15 cellular contexts compared by ENCODE assay signal in the genomic region with DNA sequence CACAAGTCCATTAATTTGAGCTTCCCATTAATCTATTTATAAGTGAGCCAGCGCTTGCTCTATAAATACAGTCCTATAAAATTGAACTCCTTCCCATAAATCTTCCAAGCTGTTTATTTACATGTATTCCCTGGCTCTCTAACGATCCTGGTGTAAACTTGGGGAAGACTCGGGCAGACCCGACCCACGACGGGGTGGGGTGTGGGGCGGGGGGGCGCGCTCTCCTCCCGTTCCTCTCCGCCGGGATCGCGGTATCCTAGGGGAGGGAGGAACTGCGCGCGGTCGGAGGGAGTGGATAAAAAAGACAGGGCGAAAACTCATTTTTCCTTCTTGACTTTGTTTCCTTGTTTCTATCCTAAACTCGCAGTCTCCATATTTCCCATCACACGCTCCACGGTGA. TPM values are rescaled to one million over a fixed set of nuclear protein-coding genes. Genes with fewer than 3 reads are reported as not detected.
DNase-seq lines count a peak whose midpoint lies in the region; TF ChIP-seq lines count a peak whose summit lies in the region.
"Had no signal": no experiment of that assay in that cellular context is flagged by ENCODE, and none has a peak within 500 bp of the region (broad histone marks: within the 10 kb centered on the region; RNA-seq: fewer than 3 reads in every experiment).

No MANE protein-coding gene starts in this region.

- H3K4me1 ChIP-seq in mammary epithelial cell (ENCODE audit: insufficient read depth, low read length) (peaks cover 6% of the 10 kb centered on the region), mesodermal cell (ENCODE audit: control insufficient read depth, insufficient read depth, low read length, poor library complexity, severe bottlenecking) (peaks cover 14% of the 10 kb centered on the region), testis (no peaks in the 10 kb centered on the region), thyroid gland (peaks cover 0 to 10% of the 10 kb centered on the region in 2 donors)

- DNase-seq in NCI-H2227 (lab: John Stamatoyannopoulos, UW; ENCODE audit: unreplicated experiment) (peak; percentile 1), NCI-H2227 treated with DMSO at 0.1 percent for 48 hours (lab: John Stamatoyannopoulos, UW) (no peak), mammary epithelial cell (no peak), testis (no peak), dermis blood vessel endothelial cell (no peak), thyroid gland (no peak), ecto neural progenitor cell (ENCODE audit: low spot score) (no peak)
- DNase-seq: activated CD4-positive, alpha-beta T cell treated with anti-CD3 and anti-CD28 coated beads, Interleukin-2, amount 10 ng/mL, durations not matched to agents 24 days and 14 days; activated gamma-delta T cell; NCI-H1436 treated with DMSO at 0.1 percent for 48 hours; NK-92 treated with Interleukin-12 subunit alpha and Interleukin-12 subunit beta, amount 100 ng/mL, for 24 hours had no signal

- H3K27me3 ChIP-seq in mammary epithelial cell (ENCODE audit: insufficient read depth, low read length) (peaks cover 15% of the 10 kb centered on the region), testis (no peaks in the 10 kb centered on the region), thyroid gland (peaks cover 30% of the 10 kb centered on the region)

- H3K27ac ChIP-seq in mammary epithelial cell (ENCODE audit: insufficient read depth, low read depth, low read length): no peak overlapping the region
- no peak overlapping the region for H3K27ac ChIP-seq in mesodermal cell (ENCODE audit: low read depth, low read length, severe bottlenecking)
- no peak overlapping the region for H3K27ac ChIP-seq in testis
- H3K27ac ChIP-seq in thyroid gland: no peak overlapping the region
- H3K27ac ChIP-seq: gastroesophageal sphincter had no signal

- H3K9me3 ChIP-seq in mammary epithelial cell (replicated peaks; ENCODE audit: insufficient read depth, low read length): no peaks in the 10 kb centered on the region
- H3K9me3 ChIP-seq in mesodermal cell (ENCODE audit: control insufficient read depth, low read length): no peaks in the 10 kb centered on the region
- no peaks in the 10 kb centered on the region for H3K9me3 ChIP-seq in testis
- no peaks in the 10 kb centered on the region for H3K9me3 ChIP-seq in thyroid gland
- H3K9me3 ChIP-seq: gastroesophageal sphincter had no signal

- TF ChIP-seq CTCF in mammary epithelial cell (conservative IDR thresholded peaks at IDR 0.05 in 1 of 2, IDR thresholded peaks at IDR 0.05 in 1 of 2; ENCODE audit: extremely low read depth in 1 of 2, insufficient read depth in 1 of 2, low read depth in 1 of 2, low read length in 2 of 2) (no peak), testis (IDR thresholded peaks at IDR 0.05) (no peak), thyroid gland (IDR thresholded peaks at IDR 0.05) (no peak)

- H3K4me3 ChIP-seq in mammary epithelial cell (replicated peaks in 1 of 3; ENCODE audit: insufficient read depth in 1 of 3, low read depth in 2 of 3, low read length in 3 of 3): peak overlapping the region in 1 of 3 experiments; percentile 33
- H3K4me3 ChIP-seq in mesodermal cell (ENCODE audit: extremely low read depth, insufficient read depth, low read length, poor library complexity, severe bottlenecking): peak overlapping the region; percentile 28
- H3K4me3 ChIP-seq in testis: peak overlapping the region; percentile 47 to 54
- no peak overlapping the region for H3K4me3 ChIP-seq in thyroid gland (replicated peaks in 1 of 3)
- H3K4me3 ChIP-seq: lung had no signal

- CTCF ChIA-PET in mammary epithelial cell (lab: Charles Lee; ENCODE audit: low non-redundant PET): interaction anchor here (0.7 kb wide), 1 partner anchor 452 kb away, joined by 10 read pairs; no protein-coding TSS in a partner anchor

- H3K9ac ChIP-seq in mammary epithelial cell (ENCODE audit: insufficient read depth, low read length): no peak overlapping the region

- intact Hi-C loops in mammary epithelial cell (cut with micrococcal nuclease) (no loop called here), testis (cut with DNase I; ENCODE audit: low total_unique reads) (no loop called here), thyroid gland (cut with DNase I) (no loop called here)

- TF ChIP-seq POLR2A in testis (IDR thresholded peaks at IDR 0.05) (no peak), thyroid gland (IDR thresholded peaks at IDR 0.05) (no peak)

- in situ Hi-C loops in mammary epithelial cell (cut with MboI; ENCODE audit: low sequenced_read_pairs in 2 of 2): no loop called here

- peak overlapping the region; percentile 88 for H2AFZ ChIP-seq in mammary epithelial cell (ENCODE audit: low read depth, low read length)

- BruUV-seq in mammary epithelial cell (replicated peaks; lab: Mats Ljungman, UMichigan): no TSS peak

- no peaks in the 10 kb centered on the region for H4K20me1 ChIP-seq in mammary epithelial cell (ENCODE audit: insufficient read depth, low read length)

- H3K36me3 ChIP-seq in mammary epithelial cell (ENCODE audit: insufficient read depth, low read length) (no peaks in the 10 kb centered on the region), mesodermal cell (ENCODE audit: control insufficient read depth, insufficient read depth, low read length) (no peaks in the 10 kb centered on the region), testis (ENCODE audit: low read depth, missing control alignments) (no peaks in the 10 kb centered on the region), thyroid gland (no peaks in the 10 kb centered on the region)
- H3K36me3 ChIP-seq: gastroesophageal sphincter had no signal

- H3K4me2 ChIP-seq in mammary epithelial cell (ENCODE audit: insufficient read depth, low read depth, low read length): peak overlapping the region; percentile 77

- no peaks in the 10 kb centered on the region for H3K79me2 ChIP-seq in mammary epithelial cell (ENCODE audit: insufficient read depth, low read length)

- dilution Hi-C loops in mammary epithelial cell (cut with HindIII; ENCODE audit: low sequenced_read_pairs): no loop called here

- 4% methylated on average over 8 of the region's 22 CpGs for WGBS in mammary epithelial cell (ENCODE audit: low coverage, missing lambda C conversion rate)
- WGBS in mesodermal cell (ENCODE audit: insufficient coverage in 2 of 2), 2 experiments: 0% methylated on average over 5 to 6 of the region's 22 CpGs
- 1 to 3% methylated on average over 22 of the region's 22 CpGs for WGBS in testis, 2 donors
- WGBS in thyroid gland, 2 donors: 3 to 5% methylated on average over 22 of the region's 22 CpGs

RNA-seq across cellular contexts. Expression of a gene that starts 31.1 kb away (rescaled TPM):
- total RNA-seq in mammary epithelial cell (1 to 10 TPM in 1 of 2 donors, under 1 TPM in 1; 0.21 to 2.0 TPM), testis (under 1 TPM; 0.19 to 0.24 TPM), dermis blood vessel endothelial cell (under 0.01 TPM in 2 replicates), thyroid gland (not detected)
- polyA plus RNA-seq in mammary epithelial cell (not detected), testis (ENCODE audit: insufficient read depth, low read depth, low replicate concordance) (0.63 TPM)
- not detected for polyA minus RNA-seq in mammary epithelial cell
- polyA plus RNA-seq in mesodermal cell (2013, experiment 1 of 2): 3.1 TPM
- 2.0 TPM for polyA plus RNA-seq in mesodermal cell (2013, experiment 2 of 2)
- total RNA-seq: activated CD4-positive, alpha-beta T cell treated with anti-CD3 and anti-CD28 coated beads, Interleukin-2, amount 10 ng/mL, durations not matched to agents 24 days and 14 days; lung; posterior vena cava had no signal

Comparison
In these comparisons a context has a peak if more than half of its experiments do, and no peak if none do; other contexts are left out.
1. H3K4me3 ChIP-seq: peak in mesodermal cell (single experiment) and testis (2 of 2); none in thyroid gland (0 of 3).